20 cellular contexts compared by ENCODE assay signal in the genomic region with DNA sequence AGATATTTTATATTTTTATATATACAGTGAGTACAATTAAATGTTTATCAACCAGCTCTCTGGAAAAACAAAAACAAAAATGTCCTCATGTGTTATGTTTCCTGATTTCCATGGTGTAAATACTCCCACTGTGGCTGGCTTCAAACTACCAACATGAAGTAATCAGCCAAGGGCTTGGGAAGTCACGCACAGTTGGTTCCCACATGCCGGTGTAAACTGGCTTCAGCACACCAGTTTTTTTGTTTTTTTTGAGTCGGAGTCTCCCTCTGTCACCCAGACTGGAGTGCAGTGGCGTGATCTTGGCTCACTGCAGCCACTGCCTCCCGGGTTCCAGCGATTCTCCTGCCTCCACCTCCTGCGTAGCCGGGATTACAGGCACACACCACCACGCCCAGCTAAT. TPM values are rescaled to one million over a fixed set of nuclear protein-coding genes. Genes with fewer than 3 reads are reported as not detected.
DNase-seq lines count a peak whose midpoint lies in the region; ATAC-seq, FAIRE-seq and TF ChIP-seq lines count a peak whose summit lies in the region.
"Had no signal": no experiment of that assay in that cellular context is flagged by ENCODE, and none has a peak within 500 bp of the region (broad histone marks: within the 10 kb centered on the region; RNA-seq: fewer than 3 reads in every experiment).

No MANE protein-coding gene starts in this region.

- H3K4me1 Mint-ChIP-seq in effector memory CD8-positive, alpha-beta T cell (ENCODE audit: low read depth in 2 of 2), result peaks cover 52 to 76% of the 10 kb centered on the region in 2 donors

- TF ChIP-seq CTCF in DOHH2 (IDR thresholded peaks at IDR 0.05; ENCODE audit: low read depth, low read length, poor library complexity, severe bottlenecking) (no peak), RWPE1 (conservative IDR thresholded peaks at IDR 0.05; ENCODE audit: low read depth) (no peak), kidney (IDR thresholded peaks at IDR 0.05; ENCODE audit: borderline replicate concordance, extremely low read depth, insufficient read depth) (no peak)

- H3K9ac ChIP-seq in kidney (ENCODE audit: low read length in 2 of 2), result no peak overlapping the region

- intact Hi-C loops in kidney (cut with DNase I), result no loop called here

- no peak overlapping the region for H3K27ac ChIP-seq in DOHH2 (ENCODE audit: low read depth, low read length)
- H3K27ac ChIP-seq in RWPE1, result peak overlapping the region; percentile 36
- H3K27ac ChIP-seq in kidney (ENCODE audit: low read depth in 2 of 2, low read length in 2 of 2), result no peak overlapping the region
- H3K27ac ChIP-seq: coronary artery, hepatocyte, vagina had no signal

- H3K36me3 Mint-ChIP-seq in effector memory CD8-positive, alpha-beta T cell (ENCODE audit: insufficient read depth), result peaks cover 3% of the 10 kb centered on the region
- H3K36me3 Mint-ChIP-seq: WTC11 had no signal

- H3K79me2 ChIP-seq in DOHH2 (ENCODE audit: control insufficient read depth, low read length), result peaks cover 100% of the 10 kb centered on the region

- H3K27me3 Mint-ChIP-seq in effector memory CD8-positive, alpha-beta T cell, result no peaks in the 10 kb centered on the region
- H3K27me3 Mint-ChIP-seq: stimulated activated naive CD8-positive, alpha-beta T cell treated with anti-CD3 and anti-CD28 coated beads, Interleukin-15, amount 100 ng/mL, for 72 hours had no signal

- H3F3A ChIP-seq in DOHH2 (ENCODE audit: control insufficient read depth, insufficient read depth), result peaks cover 28% of the 10 kb centered on the region

- H3K4me3 ChIP-seq in DOHH2 (ENCODE audit: low read length) (no peak overlapping the region), kidney (ENCODE audit: low read length in 2 of 2) (no peak overlapping the region)
- H3K4me3 ChIP-seq: coronary artery, hepatocyte, spleen, vagina had no signal

- H3K27me3 ChIP-seq in DOHH2 (ENCODE audit: control insufficient read depth, low read length), result no peaks in the 10 kb centered on the region
- H3K27me3 ChIP-seq: hepatocyte, spleen, vagina had no signal

- peak overlapping the region; percentile 21; the same call in 1 of the 2 replicates for H3K4me2 ChIP-seq in DOHH2 (ENCODE audit: low read length)
- H3K4me2 ChIP-seq: hepatocyte had no signal

- H3K4me3 Mint-ChIP-seq in effector memory CD8-positive, alpha-beta T cell, result no peak overlapping the region
- H3K4me3 Mint-ChIP-seq: stimulated activated naive CD8-positive, alpha-beta T cell treated with anti-CD3 and anti-CD28 coated beads, Interleukin-15, amount 100 ng/mL, for 72 hours; WTC11 had no signal

- H4K20me1 ChIP-seq in DOHH2 (ENCODE audit: control insufficient read depth, insufficient read depth, low read depth, low read length), result peaks cover 32% of the 10 kb centered on the region

- H3K9me2 ChIP-seq in DOHH2 (replicated peaks; ENCODE audit: control insufficient read depth, low read length), result no peaks in the 10 kb centered on the region

- POLR2A ChIA-PET in RWPE1 (lab: Yijun Ruan, JAX; ENCODE audit: low non-redundant PET), result no interaction called here

- peak; percentile 21 for DNase-seq in AG08395 (ENCODE audit: low spot score)
- DNase-seq in RWPE1 (ENCODE audit: low spot score), result no peak
- DNase-seq in kidney, result peak; percentile 63
- no peak for DNase-seq in islet precursor cell
- no peak for DNase-seq in NOMO-1 treated with dmso at 0.1 percent for 144 hours (lab: John Stamatoyannopoulos, UW; ENCODE audit: unreplicated experiment)
- no peak for DNase-seq in effector memory CD8-positive, alpha-beta T cell
- DNase-seq: activated effector memory CD4-positive, alpha-beta T cell treated with anti-CD3 and anti-CD28 coated beads, Interleukin-2, amount 50 U/mL, for 16 hours; anterior cingulate cortex; left cardiac atrium; NCI-H2029; spleen; stimulated activated naive CD8-positive, alpha-beta T cell treated with anti-CD3 and anti-CD28 coated beads, Interleukin-15, amount 100 ng/mL, for 72 hours; T-helper 1 cell had no signal

- FAIRE-seq in kidney (lab: Jason Lieb, UNC), result no peak

- H3K36me3 ChIP-seq in DOHH2 (ENCODE audit: control insufficient read depth, low read length) (no peaks in the 10 kb centered on the region), kidney (ENCODE audit: control insufficient read depth in 1 of 2, insufficient read depth in 2 of 2, low read length in 2 of 2) (no peaks in the 10 kb centered on the region)
- H3K36me3 ChIP-seq: spleen, vagina had no signal

- CTCF ChIA-PET in RWPE1 (lab: Yijun Ruan, JAX), result no interaction called here

- ATAC-seq in HG02870 (IDR thresholded peaks at IDR 0.05; ENCODE audit: unreplicated experiment), result no peak
- no peak for ATAC-seq in effector memory CD8-positive, alpha-beta T cell (replicated peaks)
- ATAC-seq: esophagus mucosa; left cardiac atrium; stimulated activated naive CD8-positive, alpha-beta T cell treated with anti-CD3 and anti-CD28 coated beads, Interleukin-15, amount 100 ng/mL, for 72 hours; WTC11 had no signal

- H3K27ac Mint-ChIP-seq in effector memory CD8-positive, alpha-beta T cell, result peak overlapping the region in 1 of 2 donors; percentile 64
- H3K27ac Mint-ChIP-seq: stimulated activated naive CD8-positive, alpha-beta T cell treated with anti-CD3 and anti-CD28 coated beads, Interleukin-15, amount 100 ng/mL, for 72 hours; WTC11 had no signal

- H3K9me3 Mint-ChIP-seq in effector memory CD8-positive, alpha-beta T cell, result no peaks in the 10 kb centered on the region
- H3K9me3 Mint-ChIP-seq: stimulated activated naive CD8-positive, alpha-beta T cell treated with anti-CD3 and anti-CD28 coated beads, Interleukin-15, amount 100 ng/mL, for 72 hours; WTC11 had no signal

- H3K4me1 ChIP-seq in DOHH2 (ENCODE audit: control insufficient read depth, low read length) (peaks cover 88% of the 10 kb centered on the region), kidney (ENCODE audit: control insufficient read depth in 1 of 2, insufficient read depth in 1 of 2, low read depth in 1 of 2, low read length in 2 of 2) (peaks cover 0 to 11% of the 10 kb centered on the region in 2 donors)

- H3K9me3 ChIP-seq in DOHH2 (ENCODE audit: control insufficient read depth, insufficient read depth, low read length) (no peaks in the 10 kb centered on the region), kidney (ENCODE audit: control insufficient read depth in 1 of 2, low read length in 2 of 2) (no peaks in the 10 kb centered on the region)
- H3K9me3 ChIP-seq: spleen, vagina had no signal

RNA-seq across cellular contexts. Expression of gene OSBPL3, which starts 11.8 kb away (rescaled TPM):
- 40.5 TPM for total RNA-seq in kidney
- 8.6 TPM for polyA plus RNA-seq in kidney (ENCODE audit: insufficient read depth, low read depth, low replicate concordance)

Comparison
In these comparisons a context has a peak if more than half of its experiments do, and no peak if none do; other contexts are left out.
1. DNase-seq: peak in AG08395 (single experiment) and kidney (single experiment); none in RWPE1 (single experiment), islet precursor cell (single experiment), NOMO-1 treated with dmso at 0.1 percent for 144 hours (single experiment) and effector memory CD8-positive, alpha-beta T cell (0 of 3).